Comparison of ENCODE assay signal across 23 cellular contexts in genomic region chr11:61151545-61152252, GRCh38. TPM values are rescaled to one million over a fixed set of nuclear protein-coding genes. Genes with fewer than 3 reads are reported as not detected.
A peak's percentile ranks its signal among the peaks of the same experiment; 100 is the strongest.
DNase-seq lines count a peak whose midpoint lies in the region; ATAC-seq, FAIRE-seq and TF ChIP-seq lines count a peak whose summit lies in the region.
"Had no signal": no experiment of that assay in that cellular context is flagged by ENCODE, and none has a peak within 500 bp of the region (broad histone marks: within the 10 kb centered on the region; RNA-seq: fewer than 3 reads in every experiment).

No MANE protein-coding gene starts in this region.

- no peak overlapping the region for H3K4me3 Mint-ChIP-seq in CD14-positive monocyte
- H3K4me3 Mint-ChIP-seq in mesothelial cell of epicardium, result no peak overlapping the region
- H3K4me3 Mint-ChIP-seq in naive thymus-derived CD4-positive, alpha-beta T cell, result no peak overlapping the region
- H3K4me3 Mint-ChIP-seq: activated B cell treated with CpG ODN at 0.5 μM for 24 hours; CD8-positive, alpha-beta T cell had no signal

- H3K9me3 Mint-ChIP-seq in CD14-positive monocyte (peaks cover 6 to 16% (median 11%) of the 10 kb centered on the region in 7 donors), mesothelial cell of epicardium (peaks cover 23% of the 10 kb centered on the region)
- H3K9me3 Mint-ChIP-seq in naive thymus-derived CD4-positive, alpha-beta T cell, result peaks cover 0 to 28% (median 14%) of the 10 kb centered on the region in 11 donors

- H3K27me3 Mint-ChIP-seq in CD14-positive monocyte (ENCODE audit: low read depth in 3 of 3) (no peaks in the 10 kb centered on the region), mesothelial cell of epicardium (ENCODE audit: low read depth) (no peaks in the 10 kb centered on the region)
- H3K27me3 Mint-ChIP-seq in naive thymus-derived CD4-positive, alpha-beta T cell, result no peaks in the 10 kb centered on the region
- H3K27me3 Mint-ChIP-seq: activated B cell treated with CpG ODN at 0.5 μM for 24 hours had no signal

- H3K9me3 ChIP-seq in ascending aorta, result peaks cover 0 to 13% of the 10 kb centered on the region in 2 donors
- H3K9me3 ChIP-seq in naive thymus-derived CD4-positive, alpha-beta T cell (ENCODE audit: control insufficient read depth in 2 of 3, low read length in 3 of 3), result peaks cover 0 to 15% (median 0%) of the 10 kb centered on the region in 3 experiments
- H3K9me3 ChIP-seq: lower lobe of right lung had no signal

- H3K27ac Mint-ChIP-seq in CD14-positive monocyte (peak overlapping the region in 5 of 7 donors; percentile 24 to 63 (median 37)), mesothelial cell of epicardium (peak overlapping the region; percentile 83)
- peak overlapping the region in 1 of 9 donors; percentile 48 for H3K27ac Mint-ChIP-seq in naive thymus-derived CD4-positive, alpha-beta T cell
- H3K27ac Mint-ChIP-seq: activated B cell treated with CpG ODN at 0.5 μM for 24 hours; CD8-positive, alpha-beta T cell had no signal

- no peak overlapping the region for H3K9ac ChIP-seq in rectal smooth muscle tissue (ENCODE audit: low read length)

- H3K36me3 Mint-ChIP-seq in CD14-positive monocyte, result peaks cover 39 to 64% of the 10 kb centered on the region in 2 donors
- peaks cover 25% of the 10 kb centered on the region for H3K36me3 Mint-ChIP-seq in mesothelial cell of epicardium
- peaks cover 18 to 31% (median 25%) of the 10 kb centered on the region in 5 donors for H3K36me3 Mint-ChIP-seq in naive thymus-derived CD4-positive, alpha-beta T cell

- no peak for FAIRE-seq in D721Med (lab: Jason Lieb, UNC)

- H3K4me1 ChIP-seq in ascending aorta (peaks cover 15 to 44% of the 10 kb centered on the region in 2 donors), rectal smooth muscle tissue (ENCODE audit: control insufficient read depth, insufficient read depth, low read length) (peaks cover 53% of the 10 kb centered on the region)
- H3K4me1 ChIP-seq in naive thymus-derived CD4-positive, alpha-beta T cell (ENCODE audit: control insufficient read depth in 2 of 2, insufficient read depth in 2 of 2, low read length in 2 of 2), result no peaks in the 10 kb centered on the region

- H3K36me3 ChIP-seq in ascending aorta (no peaks in the 10 kb centered on the region), rectal smooth muscle tissue (ENCODE audit: control insufficient read depth, insufficient read depth, low read length) (no peaks in the 10 kb centered on the region)
- H3K36me3 ChIP-seq in naive thymus-derived CD4-positive, alpha-beta T cell (ENCODE audit: control insufficient read depth in 2 of 3, insufficient read depth in 3 of 3, low read length in 3 of 3), result no peaks in the 10 kb centered on the region
- H3K36me3 ChIP-seq: lower lobe of right lung had no signal

- H3K27me3 ChIP-seq in ascending aorta (no peaks in the 10 kb centered on the region), rectal smooth muscle tissue (ENCODE audit: control insufficient read depth, insufficient read depth, low read length) (no peaks in the 10 kb centered on the region)
- no peaks in the 10 kb centered on the region for H3K27me3 ChIP-seq in naive thymus-derived CD4-positive, alpha-beta T cell (ENCODE audit: control insufficient read depth in 2 of 2, insufficient read depth in 2 of 2, low read length in 2 of 2)
- H3K27me3 ChIP-seq: tibial nerve had no signal

- intact Hi-C loops in CD14-positive monocyte (cut with micrococcal nuclease) (loop anchor here in 1 of 2 donors (5.0 kb wide), 1 partner anchor 36 kb away; no protein-coding TSS in a partner anchor), ascending aorta (cut with DNase I) (loop anchor here (10.0 kb wide), 1 partner anchor 1597 kb away; no protein-coding TSS in a partner anchor)
- intact Hi-C loops in naive thymus-derived CD4-positive, alpha-beta T cell (cut with micrococcal nuclease), result no loop called here

- CTCF ChIA-PET in naive thymus-derived CD4-positive, alpha-beta T cell (lab: Charles Lee), result interaction anchor here (1.0 to 1.1 kb wide), 2 partner anchors 36 to 166 kb away, joined by 3 read pairs; no protein-coding TSS in a partner anchor

- DNase-seq in CD14-positive monocyte (ENCODE audit: low spot score) (peak; percentile 10), ascending aorta (ENCODE audit: low spot score in 2 of 2) (no peak), mesothelial cell of epicardium (ENCODE audit: low spot score in 2 of 2, unreplicated experiment in 2 of 2) (no peak), D721Med (ENCODE audit: insufficient read length, low spot score) (no peak)
- no peak for DNase-seq in naive thymus-derived CD4-positive, alpha-beta T cell
- DNase-seq: activated B cell treated with CpG ODN at 0.5 μM for 24 hours; amniotic stem cell; CD8-positive, alpha-beta T cell; foreskin melanocyte; Kasumi-1; lower lobe of right lung; NCI-H1417 treated with DMSO at 0.1 percent for 48 hours; nucleus accumbens; RPMI8226 had no signal

- H3K4me1 Mint-ChIP-seq in CD14-positive monocyte (peaks cover 58% of the 10 kb centered on the region), mesothelial cell of epicardium (peaks cover 63% of the 10 kb centered on the region)
- peaks cover 10 to 45% (median 25%) of the 10 kb centered on the region in 7 donors for H3K4me1 Mint-ChIP-seq in naive thymus-derived CD4-positive, alpha-beta T cell

- POLR2A ChIA-PET in naive thymus-derived CD4-positive, alpha-beta T cell (lab: Charles Lee), result interaction anchor here (0.5 kb wide), 1 partner anchor 31 kb away, joined by 3 read pairs; no protein-coding TSS in a partner anchor

- peak overlapping the region; percentile 84 to 88 for H3K27ac ChIP-seq in ascending aorta
- H3K27ac ChIP-seq in rectal smooth muscle tissue (ENCODE audit: low read depth, low read length), result peak overlapping the region; percentile 72
- H3K27ac ChIP-seq in naive thymus-derived CD4-positive, alpha-beta T cell (ENCODE audit: low read depth, low read length), result no peak overlapping the region

- H3K4me3 ChIP-seq in ascending aorta (no peak overlapping the region), rectal smooth muscle tissue (ENCODE audit: low read length) (no peak overlapping the region)
- H3K4me3 ChIP-seq in naive thymus-derived CD4-positive, alpha-beta T cell (ENCODE audit: low read length), result no peak overlapping the region
- H3K4me3 ChIP-seq: lower lobe of right lung, smooth muscle cell, tibial nerve had no signal

- ATAC-seq in HG03469 (IDR thresholded peaks at IDR 0.05; ENCODE audit: unreplicated experiment), result no peak
- ATAC-seq in GM21737 (IDR thresholded peaks at IDR 0.05; ENCODE audit: unreplicated experiment), result no peak
- no peak for ATAC-seq in naive thymus-derived CD4-positive, alpha-beta T cell
- ATAC-seq: CD8-positive, alpha-beta T cell; lower lobe of right lung had no signal

- TF ChIP-seq CTCF in CD14-positive monocyte (IDR thresholded peaks at IDR 0.05) (no peak), ascending aorta (IDR thresholded peaks at IDR 0.05) (no peak), mesothelial cell of epicardium (IDR thresholded peaks at IDR 0.05; ENCODE audit: unreplicated experiment) (no peak), D721Med (IDR thresholded peaks at IDR 0.05; ENCODE audit: insufficient read depth, missing control alignments) (no peak)

RNA-seq across cellular contexts. Expression of gene VPS37C, which starts 9.5 kb away (rescaled TPM):
- 1 to 10 TPM; 1.9 to 3.8 TPM for polyA plus RNA-seq in CD14-positive monocyte
- total RNA-seq in ascending aorta (25.8 TPM), mesothelial cell of epicardium (24.8 to 29.1 TPM (median 26.5 TPM) in 3 replicates)
- total RNA-seq in naive thymus-derived CD4-positive, alpha-beta T cell, result 10 to 100 TPM in 1 of 5 experiments, 1 to 10 TPM in 4; 4.1 to 12.0 (median 7.9) TPM
- polyA plus RNA-seq in naive thymus-derived CD4-positive, alpha-beta T cell, result under 1 TPM; 0.31 to 0.82 TPM

RNA-seq across cellular contexts. Expression of gene CD5, which starts 49.4 kb away (rescaled TPM):
- under 1 TPM; 0.34 to 0.61 TPM for polyA plus RNA-seq in CD14-positive monocyte
- 1.3 TPM for total RNA-seq in ascending aorta
- total RNA-seq in mesothelial cell of epicardium, result not detected in 3 replicates
- 100 to 1,000 TPM; 180 to 399 (median 224) TPM for total RNA-seq in naive thymus-derived CD4-positive, alpha-beta T cell
- 100 to 1,000 TPM; 217 to 371 TPM for polyA plus RNA-seq in naive thymus-derived CD4-positive, alpha-beta T cell
- total RNA-seq: A673, chondrocyte, Daoy, smooth muscle cell had no signal

RNA-seq across cellular contexts. Expression of gene PGA3, which starts 51.6 kb away (rescaled TPM):
- polyA plus RNA-seq in CD14-positive monocyte, result 1 to 10 TPM; 1.4 to 4.1 TPM
- 26.8 TPM for total RNA-seq in ascending aorta
- not detected in 3 replicates for total RNA-seq in mesothelial cell of epicardium
- under 1 TPM in 1 of 5 experiments, not detected in 4; 0.83 TPM for total RNA-seq in naive thymus-derived CD4-positive, alpha-beta T cell
- not detected for polyA plus RNA-seq in naive thymus-derived CD4-positive, alpha-beta T cell
- total RNA-seq: A673; activated B cell treated with CpG ODN at 0.5 μM for 24 hours; activated CD8-positive, alpha-beta memory T cell treated with anti-CD3 and anti-CD28 coated beads for 36 hours; CD8-positive, alpha-beta T cell; chondrocyte; Daoy; smooth muscle cell had no signal
- polyA plus RNA-seq: smooth muscle cell had no signal

Comparison
In these comparisons a context has a peak if more than half of its experiments do, and no peak if none do; other contexts are left out.
1. RNA of gene CD5, which starts 49.4 kb away (total RNA-seq): 180 to 399 TPM in naive thymus-derived CD4-positive, alpha-beta T cell; 1.3 TPM in ascending aorta (single experiment) and not detected in mesothelial cell of epicardium; every median in the first group is over 10 times any median in the second.
2. RNA of gene PGA3, which starts 51.6 kb away (total RNA-seq): 26.8 TPM in ascending aorta (single experiment); not detected in mesothelial cell of epicardium and 0.83 TPM in naive thymus-derived CD4-positive, alpha-beta T cell; every median in the first group is over 10 times any median in the second.